Comparison of ENCODE assay signal across 8 cellular contexts in genomic region chr20:46994341-46994740, GRCh38.
A peak's percentile ranks its signal among the peaks of the same experiment; 100 is the strongest.
DNase-seq lines count a peak whose midpoint lies in the region; ATAC-seq and TF ChIP-seq lines count a peak whose summit lies in the region.

No MANE protein-coding gene starts in this region.

- no peaks in the 10 kb centered on the region for H3K36me3 Mint-ChIP-seq in progenitor cell of endocrine pancreas (ENCODE audit: insufficient read depth)

- peaks cover 8% of the 10 kb centered on the region for H3K27me3 Mint-ChIP-seq in progenitor cell of endocrine pancreas

- H3K9me3 Mint-ChIP-seq in progenitor cell of endocrine pancreas (ENCODE audit: low read depth), result no peaks in the 10 kb centered on the region

- peaks cover 28% of the 10 kb centered on the region for H3K4me1 Mint-ChIP-seq in progenitor cell of endocrine pancreas (ENCODE audit: low read depth)

- peak; percentile 68 to 79 for DNase-seq in activated CD4-positive, alpha-beta T cell treated with anti-CD3 and anti-CD28 coated beads, Interleukin-2, amount 50 U/mL, for 48 hours
- DNase-seq in stimulated activated CD4-positive, alpha-beta T cell treated with anti-CD3 and anti-CD28 coated beads, Interleukin-1b, Interleukin-23, amount 100 ng/mL, for 24 hours (ENCODE audit: low read depth in 4 of 4, low spot score in 1 of 4), result peak in 3 of 4 experiments; percentile 7 to 57 (median 29)
- DNase-seq in NCI-H146 (lab: John Stamatoyannopoulos, UW) (no peak), progenitor cell of endocrine pancreas (ENCODE audit: low spot score, unreplicated experiment) (no peak), HT-29 (ENCODE audit: low spot score) (no peak), NCI-H187 treated with DMSO at 0.1 percent for 48 hours (lab: John Stamatoyannopoulos, UW) (no peak)

- ATAC-seq in GM18867 (IDR thresholded peaks at IDR 0.05; ENCODE audit: unreplicated experiment) (peak; percentile 95), HG02798 (IDR thresholded peaks at IDR 0.05; ENCODE audit: poor library complexity, unreplicated experiment) (peak; percentile 81)

- TF ChIP-seq CTCF in progenitor cell of endocrine pancreas (IDR thresholded peaks at IDR 0.05; ENCODE audit: unreplicated experiment), result no peak

- no peak overlapping the region for H3K4me3 Mint-ChIP-seq in progenitor cell of endocrine pancreas (ENCODE audit: low read depth)

- no peak overlapping the region for H3K27ac Mint-ChIP-seq in progenitor cell of endocrine pancreas

Comparison
In these comparisons a context has a peak if more than half of its experiments do, and no peak if none do; other contexts are left out.
1. DNase-seq: peak in activated CD4-positive, alpha-beta T cell treated with anti-CD3 and anti-CD28 coated beads, Interleukin-2, amount 50 U/mL, for 48 hours (2 of 2) and stimulated activated CD4-positive, alpha-beta T cell treated with anti-CD3 and anti-CD28 coated beads, Interleukin-1b, Interleukin-23, amount 100 ng/mL, for 24 hours (3 of 4); none in NCI-H146 (single experiment), progenitor cell of endocrine pancreas (single experiment), HT-29 (single experiment) and NCI-H187 treated with DMSO at 0.1 percent for 48 hours (single experiment).